In the genomic region with DNA sequence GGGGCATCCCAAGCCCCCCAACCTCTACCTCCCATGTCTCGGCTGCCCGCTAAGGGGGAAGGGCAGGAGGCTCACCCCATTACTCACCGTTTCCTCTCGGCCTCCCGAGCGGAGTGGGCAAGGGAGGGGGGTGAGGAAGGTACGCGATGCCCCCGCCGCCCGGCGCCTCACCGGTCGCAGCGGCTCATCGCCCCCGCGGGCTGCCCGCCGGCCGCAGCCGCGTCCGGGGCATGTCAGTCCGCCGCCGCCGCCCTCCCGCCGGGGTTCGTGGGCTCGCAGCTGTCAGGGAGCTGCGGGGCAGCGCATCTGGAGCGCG, we compare ENCODE assay signal across 8 cellular contexts. TPM values are rescaled to one million over a fixed set of nuclear protein-coding genes. Genes with fewer than 3 reads are reported as not detected.
DNase-seq lines count a peak whose midpoint lies in the region; ATAC-seq and TF ChIP-seq lines count a peak whose summit lies in the region.

No MANE protein-coding gene starts in this region.

- H3K27me3 ChIP-seq in right lobe of liver (peaks cover 8 to 11% of the 10 kb centered on the region in 2 donors), vagina (no peaks in the 10 kb centered on the region)

- no peak for TF ChIP-seq POLR2A in right lobe of liver (IDR thresholded peaks at IDR 0.05)
- no peak for TF ChIP-seq POLR2A in vagina (IDR thresholded peaks at IDR 0.05)

- H3K4me3 ChIP-seq in GM08714 (ENCODE audit: low read length) (peak overlapping the region; percentile 68; the same call in 1 of the 2 replicates), astrocyte of the cerebellum (ENCODE audit: low read depth, low read length) (peak overlapping the region; percentile 48), right lobe of liver (peak overlapping the region; percentile 32 to 42 (median 37)), vagina (peak overlapping the region; percentile 41 to 48)

- no CpG with 5 or more reads among the region's 36 CpGs for WGBS in right lobe of liver (ENCODE audit: insufficient coverage, low coverage, low lambda C conversion rate, missing lambda C conversion rate)

- intact Hi-C loops in right lobe of liver (cut with DNase I) (no loop called here), vagina (cut with DNase I) (no loop called here)

- H3K27ac ChIP-seq in right lobe of liver (no peak overlapping the region), vagina (no peak overlapping the region)

- DNase-seq in astrocyte of the cerebellum (ENCODE audit: low read depth), result no peak
- DNase-seq in right lobe of liver, result no peak
- no peak for DNase-seq in vagina (ENCODE audit: extremely low spot score in 2 of 2)
- DNase-seq in left lobe of liver (ENCODE audit: low spot score), result no peak
- no peak for DNase-seq in ACHN

- H3K36me3 ChIP-seq in right lobe of liver (no peaks in the 10 kb centered on the region), vagina (no peaks in the 10 kb centered on the region)

- TF ChIP-seq CTCF in astrocyte of the cerebellum (IDR thresholded peaks at IDR 0.05; ENCODE audit: low read depth, low read length, missing control alignments), result no peak
- no peak for TF ChIP-seq CTCF in right lobe of liver (IDR thresholded peaks at IDR 0.05)
- TF ChIP-seq CTCF in vagina (IDR thresholded peaks at IDR 0.05), result no peak

- peaks cover 0 to 10% (median 3%) of the 10 kb centered on the region in 4 donors for H3K4me1 ChIP-seq in right lobe of liver
- H3K4me1 ChIP-seq in vagina, result peaks cover 26% of the 10 kb centered on the region

- in situ Hi-C loops in astrocyte of the cerebellum (cut with HindIII; ENCODE audit: low sequenced_read_pairs), result no loop called here
- in situ Hi-C loops in ACHN (cut with HindIII; ENCODE audit: low pct_ligation_motif_present, low pct_unique_long_range_greater_than_20kb, low sequenced_read_pairs), result no loop called here

- H3K9me3 ChIP-seq in right lobe of liver (no peaks in the 10 kb centered on the region), vagina (no peaks in the 10 kb centered on the region)

- ATAC-seq in HG03039 (IDR thresholded peaks at IDR 0.05; ENCODE audit: unreplicated experiment) (peak; percentile 18), right lobe of liver (peak in 2 of 4 donors; percentile 8 to 16), left lobe of liver (no peak), HG02571 (IDR thresholded peaks at IDR 0.05; ENCODE audit: unreplicated experiment) (no peak)

RNA-seq across cellular contexts. Expression of a gene that starts 0.5 kb away (rescaled TPM):
- total RNA-seq in right lobe of liver, result under 1 TPM in 3 of 6 experiments, not detected in 3; 0.05 to 0.13 (median 0.12) TPM
- 0.49 TPM for total RNA-seq in vagina
- 0.05 TPM for total RNA-seq in left lobe of liver
